ENCODE assay signal across 20 cellular contexts in genomic region chr10:86481761-86482160, GRCh38. TPM values are rescaled to one million over a fixed set of nuclear protein-coding genes. Genes with fewer than 3 reads are reported as not detected.
A peak's percentile ranks its signal among the peaks of the same experiment; 100 is the strongest.
DNase-seq lines count a peak whose midpoint lies in the region; ATAC-seq, FAIRE-seq and TF ChIP-seq lines count a peak whose summit lies in the region.
"Had no signal": no experiment of that assay in that cellular context is flagged by ENCODE, and none has a peak within 500 bp of the region (broad histone marks: within the 10 kb centered on the region; RNA-seq: fewer than 3 reads in every experiment).

No MANE protein-coding gene starts in this region.

- no peak overlapping the region for H3K4me3 Mint-ChIP-seq in astrocyte (ENCODE audit: unreplicated experiment)
- no peak overlapping the region for H3K4me3 Mint-ChIP-seq in CD8-positive, alpha-beta T cell
- H3K4me3 Mint-ChIP-seq: CD14-positive monocyte had no signal

- no peak overlapping the region for H3K27ac ChIP-seq in astrocyte (ENCODE audit: low read depth, low read length)
- no peak overlapping the region for H3K27ac ChIP-seq in CD8-positive, alpha-beta T cell (ENCODE audit: low read depth, low read length)
- H3K27ac ChIP-seq: PC-9, SJSA1 had no signal

- POLR2A ChIA-PET in CD8-positive, alpha-beta T cell (lab: Charles Lee): no interaction called here

- H3K27me3 ChIP-seq in astrocyte (ENCODE audit: insufficient read depth, low read length) (no peaks in the 10 kb centered on the region), kidney epithelial cell (ENCODE audit: control insufficient read depth, insufficient read depth, low read length) (no peaks in the 10 kb centered on the region)
- H3K27me3 ChIP-seq in CD8-positive, alpha-beta T cell (ENCODE audit: insufficient read depth, low read length): no peaks in the 10 kb centered on the region
- H3K27me3 ChIP-seq: MG63, SJSA1 had no signal

- peaks cover 52% of the 10 kb centered on the region for H3K79me2 ChIP-seq in astrocyte (ENCODE audit: insufficient read depth, low read length)

- peaks cover 15% of the 10 kb centered on the region for H4K20me1 ChIP-seq in astrocyte (ENCODE audit: insufficient read depth, low read length)

- intact Hi-C loops in CD8-positive, alpha-beta T cell (cut with DNase I, micrococcal nuclease): loop anchor here in 1 of 2 experiments (5.0 kb wide), 1 partner anchor 41 kb away; the partner anchor contains the start of gene WAPL

- no peak overlapping the region for H3K9ac ChIP-seq in astrocyte (ENCODE audit: low read length)

- H3K36me3 Mint-ChIP-seq in astrocyte (ENCODE audit: low read depth, unreplicated experiment): no peaks in the 10 kb centered on the region
- H3K36me3 Mint-ChIP-seq in CD8-positive, alpha-beta T cell: peaks cover 47% of the 10 kb centered on the region

- peak; percentile 72 for DNase-seq in DMS53 (lab: John Stamatoyannopoulos, UW)
- DNase-seq in NCI-H146 (lab: John Stamatoyannopoulos, UW): peak; percentile 38
- DNase-seq in astrocyte (ENCODE audit: low read depth): peak; percentile 29
- DNase-seq in kidney epithelial cell (ENCODE audit: low read depth): peak; percentile 14
- no peak for DNase-seq in effector CD4-positive, alpha-beta T cell
- no peak for DNase-seq in CD8-positive, alpha-beta T cell
- DNase-seq: AML-193, Caco-2, DMS153, MG63, NCI-H1092 treated with DMSO at 0.1 percent for 48 hours, NCI-H187, NCI-H2171 treated with DMSO at 0.1 percent for 48 hours, NCI-H526, PC-9 had no signal

- H3K36me3 ChIP-seq in astrocyte (ENCODE audit: insufficient read depth, low read length): peaks cover 7% of the 10 kb centered on the region
- no peaks in the 10 kb centered on the region for H3K36me3 ChIP-seq in kidney epithelial cell (ENCODE audit: control insufficient read depth, insufficient read depth, low read length)
- no peaks in the 10 kb centered on the region for H3K36me3 ChIP-seq in CD8-positive, alpha-beta T cell (ENCODE audit: insufficient read depth, low read length)

- no peaks in the 10 kb centered on the region for H3K27me3 Mint-ChIP-seq in astrocyte (ENCODE audit: low read depth, unreplicated experiment)
- H3K27me3 Mint-ChIP-seq in CD8-positive, alpha-beta T cell (ENCODE audit: low read depth): no peaks in the 10 kb centered on the region

- H3K4me3 ChIP-seq in astrocyte (ENCODE audit: insufficient read depth, low read depth, low read length) (no peak overlapping the region), kidney epithelial cell (ENCODE audit: low read depth, low read length) (no peak overlapping the region)
- H3K4me3 ChIP-seq in CD8-positive, alpha-beta T cell (ENCODE audit: low read depth, low read length): no peak overlapping the region
- H3K4me3 ChIP-seq: MG63, PC-9, SJSA1 had no signal

- no peak overlapping the region for H3K27ac Mint-ChIP-seq in astrocyte (ENCODE audit: unreplicated experiment)
- H3K27ac Mint-ChIP-seq in CD8-positive, alpha-beta T cell: no peak overlapping the region

- no peaks in the 10 kb centered on the region for H3K4me1 ChIP-seq in astrocyte (ENCODE audit: insufficient read depth, low read length)
- H3K4me1 ChIP-seq in CD8-positive, alpha-beta T cell (ENCODE audit: insufficient read depth, low read length): no peaks in the 10 kb centered on the region
- H3K4me1 ChIP-seq: Caco-2, SJSA1 had no signal

- no peaks in the 10 kb centered on the region for H3K9me3 ChIP-seq in astrocyte (ENCODE audit: insufficient read depth, low read depth, low read length)
- no peaks in the 10 kb centered on the region for H3K9me3 ChIP-seq in CD8-positive, alpha-beta T cell (ENCODE audit: low read length)
- H3K9me3 ChIP-seq: Caco-2, MG63, SJSA1 had no signal

- no peak overlapping the region for H3K4me2 ChIP-seq in astrocyte (ENCODE audit: low read length)
- H3K4me2 ChIP-seq: PC-9 had no signal

- no peak for ATAC-seq in GM18867 (IDR thresholded peaks at IDR 0.05; ENCODE audit: unreplicated experiment)
- no peak for ATAC-seq in HG02870 (IDR thresholded peaks at IDR 0.05; ENCODE audit: unreplicated experiment)
- no peak for ATAC-seq in CD8-positive, alpha-beta T cell

- H3K9me3 Mint-ChIP-seq in astrocyte (ENCODE audit: unreplicated experiment): no peaks in the 10 kb centered on the region
- H3K9me3 Mint-ChIP-seq in CD8-positive, alpha-beta T cell: no peaks in the 10 kb centered on the region
- H3K9me3 Mint-ChIP-seq: CD14-positive monocyte had no signal

- TF ChIP-seq CTCF in astrocyte (IDR thresholded peaks at IDR 0.05; ENCODE audit: insufficient read depth, low read depth, low read length): no peak
- no peak for TF ChIP-seq CTCF in kidney epithelial cell (IDR thresholded peaks at IDR 0.05; ENCODE audit: insufficient read depth, low read length, poor library complexity, severe bottlenecking)
- TF ChIP-seq CTCF in CD8-positive, alpha-beta T cell (IDR thresholded peaks at IDR 0.05): no peak

- no peak overlapping the region for H2AFZ ChIP-seq in astrocyte (ENCODE audit: low read depth, low read length)
- H2AFZ ChIP-seq: PC-9 had no signal

- FAIRE-seq in astrocyte (lab: Jason Lieb, UNC): no peak
- FAIRE-seq: H54 had no signal

- CTCF ChIA-PET in CD8-positive, alpha-beta T cell (lab: Charles Lee): no interaction called here

- H3K4me1 Mint-ChIP-seq in astrocyte (ENCODE audit: low read depth, unreplicated experiment): peaks cover under 1% of the 10 kb centered on the region
- H3K4me1 Mint-ChIP-seq in CD8-positive, alpha-beta T cell (ENCODE audit: low read depth): peaks cover 12% of the 10 kb centered on the region
- H3K4me1 Mint-ChIP-seq: CD14-positive monocyte had no signal

RNA-seq across cellular contexts. Expression of gene WAPL, which starts 39.8 kb away (rescaled TPM):
- total RNA-seq in astrocyte: 43.0 and 43.2 TPM in 2 replicates
- total RNA-seq in kidney epithelial cell: 29.6 and 29.7 TPM in 2 replicates
- 10 to 100 TPM; 35.3 to 36.0 TPM for total RNA-seq in CD8-positive, alpha-beta T cell

Comparison
In these comparisons a context has a peak if more than half of its experiments do, and no peak if none do; other contexts are left out.
1. DNase-seq: peak in DMS53 (single experiment), NCI-H146 (single experiment), astrocyte (single experiment) and kidney epithelial cell (single experiment); none in effector CD4-positive, alpha-beta T cell (single experiment) and CD8-positive, alpha-beta T cell (0 of 7).